In genomic region chr15:27850961-27851636, GRCh38 we compare ENCODE assay signal across 15 cellular contexts.
A peak's percentile ranks its signal among the peaks of the same experiment; 100 is the strongest.
DNase-seq lines count a peak whose midpoint lies in the region; ATAC-seq, FAIRE-seq and TF ChIP-seq lines count a peak whose summit lies in the region.
"Had no signal": no experiment of that assay in that cellular context is flagged by ENCODE, and none has a peak within 500 bp of the region (broad histone marks: within the 10 kb centered on the region; RNA-seq: fewer than 3 reads in every experiment).

No MANE protein-coding gene starts in this region.

- H3K9ac ChIP-seq in GM23248 (no peak overlapping the region), H1 (replicated peaks in 1 of 4; ENCODE audit: extremely low read depth in 1 of 4, low read depth in 3 of 4, low read length in 3 of 4) (no peak overlapping the region)

- no peak for TF ChIP-seq EP300 in H1 (IDR thresholded peaks at IDR 0.05; ENCODE audit: borderline replicate concordance in 1 of 2, low read depth in 2 of 2, low read length in 2 of 2)

- no peak overlapping the region for H3K23ac ChIP-seq in H1 (ENCODE audit: insufficient read length)

- H3K27ac ChIP-seq in GM23248 (no peak overlapping the region), H1 (ENCODE audit: low read depth, low read length) (no peak overlapping the region)
- H3K27ac ChIP-seq: A549 had no signal

- H3K9me3 ChIP-seq in GM23248 (ENCODE audit: low read depth) (no peaks in the 10 kb centered on the region), H1 (ENCODE audit: insufficient read depth in 2 of 2, low read depth in 1 of 2, low read length in 1 of 2) (peaks cover 4 to 6% of the 10 kb centered on the region in 2 experiments; a peak in 2 of 4 replicates)
- H3K9me3 ChIP-seq: HAP-1 had no signal

- no peaks in the 10 kb centered on the region for H3K4me1 ChIP-seq in GM23248 (ENCODE audit: insufficient read depth)
- H3K4me1 ChIP-seq in H1 (replicated peaks in 1 of 4; ENCODE audit: control insufficient read depth in 3 of 4, insufficient read depth in 4 of 4, low read length in 3 of 4), result no peaks in the 10 kb centered on the region
- H3K4me1 ChIP-seq: A549, HAP-1 had no signal

- H3K79me1 ChIP-seq in H1 (ENCODE audit: low read depth, low read length), result no peaks in the 10 kb centered on the region

- no peaks in the 10 kb centered on the region for H3K23me2 ChIP-seq in H1 (ENCODE audit: low read depth, low read length)

- TF ChIP-seq POLR2A in H1 (IDR thresholded peaks at IDR 0.05; ENCODE audit: control extremely low read depth in 1 of 2, low read depth in 2 of 2, low read length in 2 of 2), result no peak

- DNase-seq in GM23248 (peak; percentile 24), H1 (ENCODE audit: low read depth in 1 of 2, low spot score in 2 of 2) (peak in 1 of 2 experiments; percentile 22), neural crest cell (ENCODE audit: low read depth, low spot score) (no peak), ureter (ENCODE audit: low spot score) (peak; percentile 26)
- no peak for DNase-seq in activated CD8-positive, alpha-beta memory T cell treated with anti-CD3 and anti-CD28 coated beads, Interleukin-2, amount 50 U/mL, for 48 hours
- DNase-seq: CD8-positive, alpha-beta T cell; COR-L47; GOT3 had no signal

- no peak for FAIRE-seq in H1 (lab: Jason Lieb, UNC)
- FAIRE-seq: A549, HepG2, HTR-8/SVneo had no signal

- no peaks in the 10 kb centered on the region for H3K9me3 Mint-ChIP-seq in neural crest cell
- H3K9me3 Mint-ChIP-seq: CD8-positive, alpha-beta T cell had no signal

- H3K4me1 Mint-ChIP-seq in neural crest cell, result no peaks in the 10 kb centered on the region
- H3K4me1 Mint-ChIP-seq: CD14-positive monocyte had no signal

- H2BK12ac ChIP-seq in H1 (ENCODE audit: low read depth, low read length), result no peak overlapping the region

- in situ Hi-C loops in GM23248 (cut with MboI), result no loop called here

- H3K4me2 ChIP-seq in GM23248 (ENCODE audit: unreplicated experiment), result no peak overlapping the region
- no peak overlapping the region for H3K4me2 ChIP-seq in H1 (ENCODE audit: insufficient read depth in 1 of 2, low read depth in 2 of 2, low read length in 2 of 2)
- H3K4me2 ChIP-seq: A549 had no signal

- H2AK5ac ChIP-seq in H1 (ENCODE audit: low read depth, low read length), result no peak overlapping the region

- no peak overlapping the region for H3K4ac ChIP-seq in H1 (replicated peaks; ENCODE audit: insufficient read length, low read depth, low read length)

- TF ChIP-seq CTCF in H1 (IDR thresholded peaks at IDR 0.05; ENCODE audit: control extremely low read depth in 1 of 3, insufficient read depth in 1 of 3, low read depth in 1 of 3, low read length in 3 of 3) (no peak), neural crest cell (conservative IDR thresholded peaks at IDR 0.05) (no peak)

- H3K18ac ChIP-seq in H1 (ENCODE audit: extremely low read depth, low read length), result no peak overlapping the region

- no peaks in the 10 kb centered on the region for H3K36me3 Mint-ChIP-seq in neural crest cell (ENCODE audit: low read depth)
- H3K36me3 Mint-ChIP-seq: CD14-positive monocyte; CD8-positive, alpha-beta T cell had no signal

- H3K56ac ChIP-seq in H1 (replicated peaks; ENCODE audit: insufficient read length, low read depth, low read length), result no peak overlapping the region

- WGBS in GM23248 (ENCODE audit: low coverage in 1 of 2, low lambda C conversion rate in 2 of 2, missing lambda C conversion rate in 2 of 2), 2 experiments, result 70 to 72% methylated on average over 15 of the region's 15 CpGs
- WGBS in H1 (ENCODE audit: extremely low coverage in 1 of 2, insufficient coverage in 1 of 2, insufficient read length in 1 of 2, insufficient replicate concordance in 2 of 2, low coverage in 1 of 2, low lambda C conversion rate in 2 of 2, missing lambda C conversion rate in 1 of 2), 2 experiments, result 85% methylated on average over 15 of the region's 15 CpGs; no CpG with 5 or more reads in 1 of the 2 experiments

- H3K27me3 Mint-ChIP-seq in neural crest cell (ENCODE audit: low read depth), result no peaks in the 10 kb centered on the region

- no peaks in the 10 kb centered on the region for H4K20me1 ChIP-seq in GM23248 (ENCODE audit: insufficient read depth)
- H4K20me1 ChIP-seq in H1 (replicated peaks in 1 of 2; ENCODE audit: control insufficient read depth in 1 of 2, insufficient read depth in 2 of 2, low read length in 2 of 2), result no peaks in the 10 kb centered on the region

- H3K27me3 ChIP-seq in GM23248 (replicated peaks; ENCODE audit: insufficient read depth) (no peaks in the 10 kb centered on the region), H1 (replicated peaks in 1 of 4; ENCODE audit: control insufficient read depth in 3 of 4, extremely low read depth in 1 of 4, insufficient read depth in 3 of 4, low read length in 3 of 4) (no peaks in the 10 kb centered on the region)

- no peak overlapping the region for H3K14ac ChIP-seq in H1 (ENCODE audit: insufficient read length)

- CTCF ChIA-PET in H1 (lab: Charles Lee; ENCODE audit: partially characterized antibody), result interaction anchor here (0.8 to 1.8 kb wide), 5 partner anchors 13 to 171 kb away, joined by 3 to 4 read pairs (median 3); no protein-coding TSS in a partner anchor

- no peaks in the 10 kb centered on the region for H3K36me3 ChIP-seq in GM23248 (ENCODE audit: low read depth)
- H3K36me3 ChIP-seq in H1 (ENCODE audit: control insufficient read depth in 2 of 4, insufficient read depth in 4 of 4, low read length in 3 of 4), result no peaks in the 10 kb centered on the region
- H3K36me3 ChIP-seq: HAP-1 had no signal

- H3K79me2 ChIP-seq in GM23248 (ENCODE audit: insufficient read depth) (no peaks in the 10 kb centered on the region), H1 (ENCODE audit: control insufficient read depth in 1 of 2, insufficient read depth in 2 of 2, low read length in 2 of 2) (no peaks in the 10 kb centered on the region)

- H3K4me3 Mint-ChIP-seq in neural crest cell, result no peak overlapping the region
- H3K4me3 Mint-ChIP-seq: CD14-positive monocyte; CD8-positive, alpha-beta T cell had no signal

- peak overlapping the region; percentile 62 for H3K27ac Mint-ChIP-seq in neural crest cell (ENCODE audit: unreplicated experiment)
- H3K27ac Mint-ChIP-seq: CD14-positive monocyte; CD8-positive, alpha-beta T cell had no signal

- no peak overlapping the region for H2BK120ac ChIP-seq in H1 (replicated peaks; ENCODE audit: low read depth, low read length)

- H2BK20ac ChIP-seq in H1 (ENCODE audit: low read length), result no peak overlapping the region

- no peak for TF ChIP-seq RAD21 in H1 (IDR thresholded peaks at IDR 0.05 in 1 of 2, conservative IDR thresholded peaks at IDR 0.05 in 1 of 2; ENCODE audit: low read depth in 2 of 2, low read length in 2 of 2)

- H3K4me3 ChIP-seq in GM23248 (no peak overlapping the region), H1 (ENCODE audit: extremely low read depth in 1 of 4, insufficient read depth in 2 of 4, low read depth in 3 of 4, low read length in 4 of 4) (no peak overlapping the region)
- H3K4me3 ChIP-seq: A549, HAP-1 had no signal

- H2BK5ac ChIP-seq in H1 (ENCODE audit: low read depth, low read length), result no peak overlapping the region

- no peak overlapping the region for H2BK15ac ChIP-seq in H1 (ENCODE audit: low read length)

- H4K8ac ChIP-seq in H1 (ENCODE audit: extremely low read depth, insufficient read depth, low read length), result no peak overlapping the region

- no peak overlapping the region for H4K91ac ChIP-seq in H1 (replicated peaks; ENCODE audit: insufficient read length, low read length)

- no peaks in the 10 kb centered on the region for H3K9me2 ChIP-seq in GM23248 (ENCODE audit: insufficient read depth)

- ATAC-seq in GM21515 (IDR thresholded peaks at IDR 0.05; ENCODE audit: unreplicated experiment) (no peak), GM21723 (IDR thresholded peaks at IDR 0.05; ENCODE audit: unreplicated experiment) (no peak)
- ATAC-seq: CD8-positive, alpha-beta T cell; HepG2 had no signal

- no peak overlapping the region for H4K5ac ChIP-seq in H1 (ENCODE audit: insufficient read length, low read depth, low read length)

- POLR2A ChIA-PET in H1 (lab: Charles Lee; ENCODE audit: partially characterized antibody), result no interaction called here

- H3F3A ChIP-seq in GM23248 (ENCODE audit: insufficient read depth), result no peaks in the 10 kb centered on the region

- H2AFZ ChIP-seq in GM23248, result no peak overlapping the region
- 0 out of 2 replicates have a peak overlapping the region, but pooled peaks have one; percentile 31 for H2AFZ ChIP-seq in H1 (ENCODE audit: low read length)

TF ChIP-seq in H1, 55 proteins besides CTCF, POLR2A, EP300 and RAD21:
- TF ChIP-seq NRF1 (IDR thresholded peaks at IDR 0.05; ENCODE audit: low read depth, low read length), result no peak
- no peak for TF ChIP-seq CEBPB (IDR thresholded peaks at IDR 0.05; ENCODE audit: low read depth, low read length)
- TF ChIP-seq JUN (IDR thresholded peaks at IDR 0.05; ENCODE audit: low read depth, low read length), result no peak
- TF ChIP-seq BRCA1 (IDR thresholded peaks at IDR 0.05; ENCODE audit: low read depth, low read length), result no peak
- no peak for TF ChIP-seq CTBP2 (IDR thresholded peaks at IDR 0.05; ENCODE audit: borderline replicate concordance, insufficient read depth, insufficient read length, low read length)
- no peak for TF ChIP-seq HDAC2 (IDR thresholded peaks at IDR 0.05; ENCODE audit: borderline replicate concordance in 1 of 2, low read depth in 2 of 2, low read length in 2 of 2)
TF ChIP-seq in H1: peak in this region for 0.

Comparison
In these comparisons a context has a peak if more than half of its experiments do, and no peak if none do; other contexts are left out.
1. DNase-seq: peak in GM23248 (single experiment) and ureter (single experiment); none in neural crest cell (single experiment) and activated CD8-positive, alpha-beta memory T cell treated with anti-CD3 and anti-CD28 coated beads, Interleukin-2, amount 50 U/mL, for 48 hours (single experiment).